ENCODE assay signal across 23 cellular contexts in the genomic region with DNA sequence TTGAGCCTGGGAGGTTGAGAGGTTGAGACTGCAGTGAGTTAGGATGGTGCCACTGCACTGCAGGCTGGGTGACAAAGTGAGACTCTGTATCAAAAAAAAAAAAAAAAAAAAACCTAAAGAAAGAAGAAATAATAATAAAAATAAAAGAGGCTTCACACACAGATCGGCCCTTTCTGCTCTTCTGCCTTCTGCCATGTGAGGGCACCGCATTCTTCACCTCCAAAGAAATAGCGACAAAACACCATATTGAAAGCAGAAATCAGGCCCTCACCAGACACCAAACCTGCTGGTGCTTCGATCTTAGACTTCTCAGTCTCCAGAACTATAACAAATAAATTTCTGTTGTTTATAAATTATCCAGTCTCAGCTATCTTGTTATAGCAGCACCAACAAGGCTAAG. TPM values are rescaled to one million over a fixed set of nuclear protein-coding genes. Genes with fewer than 3 reads are reported as not detected.
DNase-seq lines count a peak whose midpoint lies in the region; ATAC-seq, FAIRE-seq and TF ChIP-seq lines count a peak whose summit lies in the region.
"Had no signal": no experiment of that assay in that cellular context is flagged by ENCODE, and none has a peak within 500 bp of the region (broad histone marks: within the 10 kb centered on the region; RNA-seq: fewer than 3 reads in every experiment).

No MANE protein-coding gene starts in this region.

- H3K4me1 ChIP-seq in GM23248 (ENCODE audit: insufficient read depth) (peaks cover 5% of the 10 kb centered on the region; the same call in 1 of the 2 replicates), OCI-LY7 (ENCODE audit: insufficient read depth, low read length, poor library complexity, severe bottlenecking) (peaks cover 4% of the 10 kb centered on the region), endodermal cell (ENCODE audit: control insufficient read depth, insufficient read depth, low read length) (peaks cover 6% of the 10 kb centered on the region), small intestine (ENCODE audit: control insufficient read depth in 2 of 2, insufficient read depth in 1 of 2, low read depth in 1 of 2, low read length in 1 of 2) (no peaks in the 10 kb centered on the region), upper lobe of left lung (peaks cover 8 to 17% (median 9%) of the 10 kb centered on the region in 4 donors)

- H3K9ac ChIP-seq in GM23248 (no peak overlapping the region), endodermal cell (ENCODE audit: extremely low read depth, low read length, poor library complexity, severe bottlenecking) (no peak overlapping the region)

- DNase-seq in GM23248 (peak; percentile 39), OCI-LY7 (ENCODE audit: low spot score) (no peak), endodermal cell (no peak), neural crest cell (ENCODE audit: low read depth, low spot score) (no peak), small intestine (no peak), upper lobe of left lung (no peak)
- DNase-seq: activated CD4-positive, alpha-beta T cell treated with anti-CD3 and anti-CD28 coated beads, Interleukin-2, amount 50 U/mL, for 1 hour; activated CD8-positive, alpha-beta memory T cell treated with anti-CD3 and anti-CD28 coated beads, Interleukin-2, amount 10 ng/mL, durations not matched to agents 7 days and 5 days; activated naive CD4-positive, alpha-beta T cell treated with anti-CD3 and anti-CD28 coated beads, Interleukin-2, amount 10 ng/mL, durations not matched to agents 7 days and 5 days; GOT3; immature natural killer cell; Karpas-422; left lung; naive thymus-derived CD4-positive, alpha-beta T cell; NCI-H1694 treated with DMSO at 0.1 percent for 48 hours; spleen; stimulated activated CD4-positive, alpha-beta T cell treated with anti-CD3 and anti-CD28 coated beads, Interleukin-4, amount 100 ng/mL, for 1 hour had no signal

- TF ChIP-seq CTCF in OCI-LY7 (conservative IDR thresholded peaks at IDR 0.05; ENCODE audit: low read length): peak; percentile 31; the same call in 1 of the 2 replicates
- TF ChIP-seq CTCF in endodermal cell (conservative IDR thresholded peaks at IDR 0.05): peak; percentile 33
- TF ChIP-seq CTCF in neural crest cell (conservative IDR thresholded peaks at IDR 0.05): no peak
- no peak for TF ChIP-seq CTCF in upper lobe of left lung (IDR thresholded peaks at IDR 0.05)

- H3F3A ChIP-seq in GM23248 (ENCODE audit: insufficient read depth): no peaks in the 10 kb centered on the region

- TF ChIP-seq POLR2A in upper lobe of left lung (IDR thresholded peaks at IDR 0.05): no peak

- H2AFZ ChIP-seq in GM23248 (no peak overlapping the region), OCI-LY7 (ENCODE audit: low read length) (no peak overlapping the region)

- no TSS peak for BruUV-seq in OCI-LY7 (replicated peaks; lab: Mats Ljungman, UMichigan)

- ATAC-seq in upper lobe of left lung (ENCODE audit: low FRiP score in 2 of 2): no peak
- ATAC-seq in GM21576 (IDR thresholded peaks at IDR 0.05; ENCODE audit: unreplicated experiment): no peak
- ATAC-seq: activated CD8-positive, alpha-beta memory T cell treated with anti-CD3 and anti-CD28 coated beads, Interleukin-2, amount 10 ng/mL, durations not matched to agents 7 days and 5 days; left lung; naive thymus-derived CD4-positive, alpha-beta T cell; stimulated activated memory B cell treated with anti-CD40 and anti-IgM and Interleukin-4, amounts not matched to agents 10 μg/mL and 1 μg/mL and 100 μg/mL, for 72 hours had no signal

- peaks cover 72% of the 10 kb centered on the region for H3K79me2 ChIP-seq in GM23248 (ENCODE audit: insufficient read depth)
- peaks cover 5% of the 10 kb centered on the region; the same call in 1 of the 2 replicates for H3K79me2 ChIP-seq in OCI-LY7 (ENCODE audit: insufficient read depth, low read depth, low read length)

- H3K27me3 Mint-ChIP-seq in endodermal cell (ENCODE audit: insufficient read depth) (no peaks in the 10 kb centered on the region), neural crest cell (ENCODE audit: low read depth) (peaks cover 7% of the 10 kb centered on the region)
- H3K27me3 Mint-ChIP-seq: activated CD8-positive, alpha-beta memory T cell treated with anti-CD3 and anti-CD28 coated beads, Interleukin-2, amount 10 ng/mL, durations not matched to agents 7 days and 5 days; stimulated activated memory B cell treated with anti-CD40 and anti-IgM and Interleukin-4, amounts not matched to agents 10 μg/mL and 1 μg/mL and 100 μg/mL, for 72 hours had no signal

- H3K9me3 ChIP-seq in GM23248 (ENCODE audit: low read depth) (no peaks in the 10 kb centered on the region), OCI-LY7 (ENCODE audit: low read length) (0 out of 2 replicates have a peak, but pooled peaks cover 10% of the 10 kb centered on the region), endodermal cell (ENCODE audit: control insufficient read depth, low read length) (peaks cover 88% of the 10 kb centered on the region), small intestine (ENCODE audit: control insufficient read depth, low read depth) (peaks cover 4% of the 10 kb centered on the region), upper lobe of left lung (peaks cover 7 to 68% (median 41%) of the 10 kb centered on the region in 4 donors)

- H3K27ac ChIP-seq in GM23248: no peak overlapping the region
- no peak overlapping the region for H3K27ac ChIP-seq in OCI-LY7 (ENCODE audit: low read depth, low read length, poor library complexity, severe bottlenecking)
- H3K27ac ChIP-seq in endodermal cell (ENCODE audit: low read depth, low read length): no peak overlapping the region
- no peak overlapping the region for H3K27ac ChIP-seq in small intestine (ENCODE audit: low read depth in 1 of 2, low read length in 1 of 2)
- no peak overlapping the region for H3K27ac ChIP-seq in upper lobe of left lung
- H3K27ac ChIP-seq: C4-2B, cardiac muscle cell, left lung, spleen had no signal

- peaks cover 97% of the 10 kb centered on the region for H3K9me3 Mint-ChIP-seq in endodermal cell
- peaks cover 24% of the 10 kb centered on the region for H3K9me3 Mint-ChIP-seq in neural crest cell

- FAIRE-seq in small intestine (lab: Jason Lieb, UNC): no peak
- FAIRE-seq: urothelium cell line had no signal

- TF ChIP-seq EP300 in upper lobe of left lung (IDR thresholded peaks at IDR 0.05): no peak

- 77 to 79% methylated on average over 4 of the region's 4 CpGs for WGBS in GM23248 (ENCODE audit: low coverage in 1 of 2, low lambda C conversion rate in 2 of 2, missing lambda C conversion rate in 2 of 2), 2 experiments
- WGBS in endodermal cell (ENCODE audit: insufficient coverage in 1 of 2, insufficient read length in 1 of 2), 2 experiments: 86 to 93% methylated on average over 3 to 4 of the region's 4 CpGs
- WGBS in small intestine, 3 donors: 94 to 95% (median 95%) methylated on average over 4 of the region's 4 CpGs
- WGBS in upper lobe of left lung, 2 donors: 94 to 96% methylated on average over 4 of the region's 4 CpGs

- H3K27ac Mint-ChIP-seq in endodermal cell: no peak overlapping the region
- H3K27ac Mint-ChIP-seq in neural crest cell (ENCODE audit: unreplicated experiment): no peak overlapping the region
- H3K27ac Mint-ChIP-seq: activated CD8-positive, alpha-beta memory T cell treated with anti-CD3 and anti-CD28 coated beads, Interleukin-2, amount 10 ng/mL, durations not matched to agents 7 days and 5 days; activated naive CD4-positive, alpha-beta T cell treated with anti-CD3 and anti-CD28 coated beads, Interleukin-2, amount 10 ng/mL, durations not matched to agents 7 days and 5 days; activated T-helper 1 cell treated with anti-CD3 and anti-CD28 coated beads, Interleukin-12 subunit alpha, Interleukin-12 subunit beta, Interleukin-2, Interleukin-4 antibody, amounts not matched to agents 30 ng/mL and 10 ng/mL and 1 ng/mL, durations not matched to agents 14 hours and 24 hours and 36 hours; naive thymus-derived CD4-positive, alpha-beta T cell; stimulated activated memory B cell treated with anti-CD40 and anti-IgM and Interleukin-4, amounts not matched to agents 10 μg/mL and 1 μg/mL and 100 μg/mL, for 72 hours had no signal

- H3K27me3 ChIP-seq in GM23248 (replicated peaks; ENCODE audit: insufficient read depth): no peaks in the 10 kb centered on the region
- no peaks in the 10 kb centered on the region for H3K27me3 ChIP-seq in endodermal cell (ENCODE audit: control insufficient read depth, insufficient read depth, low read length, poor library complexity, severe bottlenecking)
- H3K27me3 ChIP-seq in small intestine (ENCODE audit: control insufficient read depth in 2 of 2, insufficient read depth in 2 of 2, low read length in 2 of 2): no peaks in the 10 kb centered on the region
- no peaks in the 10 kb centered on the region for H3K27me3 ChIP-seq in upper lobe of left lung
- H3K27me3 ChIP-seq: cardiac muscle cell had no signal

- H3K4me3 Mint-ChIP-seq in endodermal cell (peak overlapping the region; percentile 98), neural crest cell (peak overlapping the region; percentile 65)
- H3K4me3 Mint-ChIP-seq: stimulated activated memory B cell treated with anti-CD40 and anti-IgM and Interleukin-4, amounts not matched to agents 10 μg/mL and 1 μg/mL and 100 μg/mL, for 72 hours had no signal

- H4K20me1 ChIP-seq in GM23248 (ENCODE audit: insufficient read depth) (no peaks in the 10 kb centered on the region), OCI-LY7 (ENCODE audit: insufficient read depth, low read length) (no peaks in the 10 kb centered on the region)

- H3K9me2 ChIP-seq in GM23248 (ENCODE audit: insufficient read depth) (no peaks in the 10 kb centered on the region), OCI-LY7 (ENCODE audit: insufficient read depth, low read length) (no peaks in the 10 kb centered on the region)

- no peak overlapping the region for H3K4me3 ChIP-seq in GM23248
- no peak overlapping the region for H3K4me3 ChIP-seq in OCI-LY7 (ENCODE audit: low read depth, low read length, poor library complexity, severe bottlenecking)
- peak overlapping the region; percentile 91 for H3K4me3 ChIP-seq in endodermal cell (ENCODE audit: low read length)
- H3K4me3 ChIP-seq in small intestine (ENCODE audit: low read depth in 1 of 2, low read length in 2 of 2): no peak overlapping the region
- no peak overlapping the region for H3K4me3 ChIP-seq in upper lobe of left lung
- H3K4me3 ChIP-seq: cardiac muscle cell, left lung, spleen had no signal

- H3K36me3 ChIP-seq in GM23248 (ENCODE audit: low read depth): peaks cover 26% of the 10 kb centered on the region
- peaks cover 51% of the 10 kb centered on the region for H3K36me3 ChIP-seq in OCI-LY7 (ENCODE audit: insufficient read depth, low read length)
- H3K36me3 ChIP-seq in endodermal cell (ENCODE audit: control insufficient read depth, insufficient read depth, low read length): peaks cover 60% of the 10 kb centered on the region
- peaks cover 25 to 29% of the 10 kb centered on the region in 2 donors for H3K36me3 ChIP-seq in small intestine (ENCODE audit: control insufficient read depth in 2 of 2, insufficient read depth in 2 of 2, low read length in 2 of 2)
- H3K36me3 ChIP-seq in upper lobe of left lung: peaks cover 15 to 40% (median 28%) of the 10 kb centered on the region in 4 donors

- CTCF ChIA-PET in OCI-LY7 (lab: Charles Lee; ENCODE audit: unreplicated experiment): no interaction called here

- intact Hi-C loops in OCI-LY7 (cut with micrococcal nuclease; ENCODE audit: unreplicated experiment): no loop called here

- H3K36me3 Mint-ChIP-seq in endodermal cell (ENCODE audit: low read depth) (peaks cover 77% of the 10 kb centered on the region), neural crest cell (ENCODE audit: low read depth) (peaks cover 68% of the 10 kb centered on the region)

- no peak overlapping the region for H3K4me2 ChIP-seq in GM23248 (ENCODE audit: unreplicated experiment)
- H3K4me2 ChIP-seq in OCI-LY7 (ENCODE audit: low read length): no peak overlapping the region

- POLR2A ChIA-PET in OCI-LY7 (lab: Charles Lee): no interaction called here

- in situ Hi-C loops in GM23248 (cut with MboI): no loop called here

- H3K4me1 Mint-ChIP-seq in endodermal cell (peaks cover 16% of the 10 kb centered on the region), neural crest cell (peaks cover 22% of the 10 kb centered on the region)

RNA-seq across cellular contexts. Expression of a gene that starts 3.0 kb away (rescaled TPM):
- 3.8 and 5.8 TPM in 2 replicates for total RNA-seq in GM23248 (2014; rRNA removed; shearing (Covaris generic))
- polyA plus RNA-seq in GM23248 (2016; fragmentation: Nextera tagmentation; extraction: Ambion mirVana) (5.4 and 5.8 TPM in 2 replicates), small intestine (1 to 10 TPM; 2.5 to 5.0 (median 4.1) TPM)
- 5.9 and 8.3 TPM in 2 replicates for total RNA-seq in OCI-LY7 (2014; rRNA removed; shearing (Covaris generic))
- total RNA-seq in OCI-LY7 (2022) (2.4 and 3.6 TPM in 2 replicates), endodermal cell (10 to 100 TPM; 61.0 to 69.3 TPM), neural crest cell (33.7 TPM in 2 replicates), upper lobe of left lung (10 to 100 TPM in 5 of 6 donors, 1 to 10 TPM in 1; 6.3 to 37.7 (median 11.5) TPM)
- polyA plus RNA-seq in endodermal cell (2013, experiment 1 of 2): 24.6 TPM
- 21.7 TPM for polyA plus RNA-seq in endodermal cell (2013, experiment 2 of 2)

RNA-seq across cellular contexts. Expression of a gene that starts 14.1 kb away (rescaled TPM):
- 6.7 and 8.8 TPM in 2 replicates for total RNA-seq in GM23248 (2014; rRNA removed; shearing (Covaris generic))
- polyA plus RNA-seq in GM23248 (2016; fragmentation: Nextera tagmentation; extraction: Ambion mirVana) (7.6 and 9.3 TPM in 2 replicates), small intestine (1 to 10 TPM; 4.7 to 10.0 (median 6.0) TPM)
- total RNA-seq in OCI-LY7 (2014; rRNA removed; shearing (Covaris generic)): 9.6 and 10.0 TPM in 2 replicates
- total RNA-seq in OCI-LY7 (2022) (2.0 and 3.3 TPM in 2 replicates), endodermal cell (10 to 100 TPM; 25.8 to 31.1 TPM), neural crest cell (15.7 and 20.4 TPM in 2 replicates), upper lobe of left lung (10 to 100 TPM in 3 of 6 donors, 1 to 10 TPM in 3; 7.4 to 82.8 (median 12.1) TPM)
- polyA plus RNA-seq in endodermal cell (2013, experiment 1 of 2): 16.8 TPM
- 14.0 TPM for polyA plus RNA-seq in endodermal cell (2013, experiment 2 of 2)

RNA-seq across cellular contexts. Expression of a gene that starts 25.4 kb away (rescaled TPM):
- total RNA-seq in GM23248 (2014; rRNA removed; shearing (Covaris generic)): 3.7 and 7.1 TPM in 2 replicates
- polyA plus RNA-seq in GM23248 (2016; fragmentation: Nextera tagmentation; extraction: Ambion mirVana): 3.6 and 6.1 TPM in 2 replicates
- total RNA-seq in OCI-LY7 (2014; rRNA removed; shearing (Covaris generic)): 4.6 and 10.0 TPM in 2 replicates
- total RNA-seq in OCI-LY7 (2022): 3.9 and 4.5 TPM in 2 replicates
- 10 to 100 TPM; 17.5 to 22.5 TPM for total RNA-seq in endodermal cell
- polyA plus RNA-seq in endodermal cell (2013, experiment 1 of 2): 6.6 TPM
- polyA plus RNA-seq in endodermal cell (2013, experiment 2 of 2): 5.7 TPM
- total RNA-seq in neural crest cell: 6.3 and 8.7 TPM in 2 replicates
- 1 to 10 TPM; 2.2 to 4.3 (median 4.2) TPM for polyA plus RNA-seq in small intestine
- 1 to 10 TPM; 3.1 to 8.2 (median 6.1) TPM for total RNA-seq in upper lobe of left lung

Comparison
In these comparisons a context has a peak if more than half of its experiments do, and no peak if none do; other contexts are left out.
1. CTCF ChIP-seq: peak in OCI-LY7 (single experiment) and endodermal cell (single experiment); none in neural crest cell (single experiment) and upper lobe of left lung (0 of 6).